ENCODE assay signal across 15 cellular contexts in the genomic region with DNA sequence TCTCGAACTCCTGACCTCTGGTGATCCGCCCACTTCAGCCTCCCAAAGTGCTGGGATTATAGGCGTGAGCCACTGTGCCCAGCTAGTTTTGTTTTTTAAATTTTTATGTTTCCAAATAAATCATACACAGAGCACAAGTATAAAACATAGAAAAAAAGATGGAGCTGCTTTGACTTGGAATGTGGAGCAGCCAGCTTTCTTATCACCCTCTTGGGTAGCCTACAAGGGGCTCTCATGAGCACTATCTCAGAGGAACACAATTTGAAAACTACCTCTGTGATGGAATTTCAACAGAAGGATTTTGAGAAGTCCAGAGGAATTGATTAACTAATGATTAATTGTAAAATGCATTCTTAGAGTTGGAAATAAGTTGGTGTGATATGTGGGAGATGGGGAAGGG. TPM values are rescaled to one million over a fixed set of nuclear protein-coding genes. Genes with fewer than 3 reads are reported as not detected.
DNase-seq lines count a peak whose midpoint lies in the region; ATAC-seq and TF ChIP-seq lines count a peak whose summit lies in the region.
"Had no signal": no experiment of that assay in that cellular context is flagged by ENCODE, and none has a peak within 500 bp of the region (broad histone marks: within the 10 kb centered on the region; RNA-seq: fewer than 3 reads in every experiment).

No MANE protein-coding gene starts in this region.

- intact Hi-C loops in thyroid gland (cut with DNase I), result no loop called here

- ATAC-seq in activated CD8-positive, alpha-beta memory T cell treated with anti-CD3 and anti-CD28 coated beads, Interleukin-2, amount 10 ng/mL, durations not matched to agents 7 days and 5 days, result no peak

- no peaks in the 10 kb centered on the region for H3K36me3 ChIP-seq in thyroid gland

- 80 to 85% methylated on average over 3 of the region's 3 CpGs for WGBS in thyroid gland, 2 donors

- TF ChIP-seq POLR2A in thyroid gland (IDR thresholded peaks at IDR 0.05), result no peak

- H3K36me3 Mint-ChIP-seq in activated CD8-positive, alpha-beta memory T cell treated with anti-CD3 and anti-CD28 coated beads, Interleukin-2, amount 10 ng/mL, durations not matched to agents 7 days and 5 days, result peaks cover 11% of the 10 kb centered on the region
- peaks cover 38% of the 10 kb centered on the region for H3K36me3 Mint-ChIP-seq in nephron progenitor cell (ENCODE audit: low read depth)

- peak overlapping the region in 2 of 3 donors; percentile 37 to 41 for H3K27ac ChIP-seq in thyroid gland
- H3K27ac ChIP-seq: 22Rv1, BLaER1, HL-60 had no signal

- no peak overlapping the region for H3K4me3 Mint-ChIP-seq in activated CD8-positive, alpha-beta memory T cell treated with anti-CD3 and anti-CD28 coated beads, Interleukin-2, amount 10 ng/mL, durations not matched to agents 7 days and 5 days
- H3K4me3 Mint-ChIP-seq in nephron progenitor cell, result no peak overlapping the region
- H3K4me3 Mint-ChIP-seq: HFFc6 had no signal

- no peaks in the 10 kb centered on the region for H3K27me3 Mint-ChIP-seq in activated CD8-positive, alpha-beta memory T cell treated with anti-CD3 and anti-CD28 coated beads, Interleukin-2, amount 10 ng/mL, durations not matched to agents 7 days and 5 days
- H3K27me3 Mint-ChIP-seq in nephron progenitor cell (ENCODE audit: low read depth, poor library complexity), result peaks cover 3% of the 10 kb centered on the region

- TF ChIP-seq CTCF in nephron progenitor cell (IDR thresholded peaks at IDR 0.05) (no peak), thyroid gland (IDR thresholded peaks at IDR 0.05) (no peak)

- no peak overlapping the region for H3K4me3 ChIP-seq in thyroid gland (replicated peaks in 1 of 3)
- H3K4me3 ChIP-seq: BLaER1 had no signal

- H3K4me1 ChIP-seq in thyroid gland, result peaks cover 46 to 52% of the 10 kb centered on the region in 2 donors

- CTCF ChIA-PET in activated CD8-positive, alpha-beta memory T cell treated with anti-CD3 and anti-CD28 coated beads, Interleukin-2, amount 10 ng/mL, durations not matched to agents 7 days and 5 days (lab: Charles Lee), result interaction anchor here (1.5 kb wide), 1 partner anchor 19 kb away, joined by 3 read pairs; no protein-coding TSS in a partner anchor

- H3K27me3 ChIP-seq in thyroid gland, result no peaks in the 10 kb centered on the region
- H3K27me3 ChIP-seq: BLaER1 had no signal

- peaks cover 7% of the 10 kb centered on the region for H3K4me1 Mint-ChIP-seq in activated CD8-positive, alpha-beta memory T cell treated with anti-CD3 and anti-CD28 coated beads, Interleukin-2, amount 10 ng/mL, durations not matched to agents 7 days and 5 days
- H3K4me1 Mint-ChIP-seq in nephron progenitor cell, result peaks cover 13% of the 10 kb centered on the region

- no peak overlapping the region for H3K27ac Mint-ChIP-seq in activated CD8-positive, alpha-beta memory T cell treated with anti-CD3 and anti-CD28 coated beads, Interleukin-2, amount 10 ng/mL, durations not matched to agents 7 days and 5 days
- peak overlapping the region; percentile 30 for H3K27ac Mint-ChIP-seq in nephron progenitor cell
- H3K27ac Mint-ChIP-seq: HFFc6 had no signal

- H3K9me3 Mint-ChIP-seq in activated CD8-positive, alpha-beta memory T cell treated with anti-CD3 and anti-CD28 coated beads, Interleukin-2, amount 10 ng/mL, durations not matched to agents 7 days and 5 days (ENCODE audit: low read depth), result no peaks in the 10 kb centered on the region
- H3K9me3 Mint-ChIP-seq in nephron progenitor cell, result no peaks in the 10 kb centered on the region
- H3K9me3 Mint-ChIP-seq: HFFc6 had no signal

- DNase-seq in activated CD8-positive, alpha-beta memory T cell treated with anti-CD3 and anti-CD28 coated beads, Interleukin-2, amount 10 ng/mL, durations not matched to agents 7 days and 5 days, result peak; percentile 12
- no peak for DNase-seq in activated CD8-positive, alpha-beta memory T cell treated with anti-CD3 and anti-CD28 coated beads, Interleukin-2, amount 50 U/mL, for 4 hours
- DNase-seq in islet precursor cell (peak; percentile 23), nephron progenitor cell (no peak), thyroid gland (no peak), SHP77 treated with DMSO at 0.1 percent for 48 hours (lab: John Stamatoyannopoulos, UW) (no peak), NCI-H345 treated with DMSO at 0.1 percent for 48 hours (lab: John Stamatoyannopoulos, UW; ENCODE audit: unreplicated experiment) (no peak), midbrain (lab: John Stamatoyannopoulos, UW) (no peak)
- DNase-seq: DMS53, GF-D8, HCEC 1CT, HFFc6 had no signal

- no peaks in the 10 kb centered on the region for H3K9me3 ChIP-seq in thyroid gland
- H3K9me3 ChIP-seq: BLaER1 had no signal

RNA-seq across cellular contexts. Expression of a gene that starts 45.9 kb away (rescaled TPM):
- 100 to 1,000 TPM in 1 of 2 experiments, 10 to 100 TPM in 1; 94.6 to 114 TPM for total RNA-seq in activated CD8-positive, alpha-beta memory T cell treated with anti-CD3 and anti-CD28 coated beads, Interleukin-2, amount 10 ng/mL, durations not matched to agents 7 days and 5 days
- total RNA-seq in thyroid gland, result 100 to 1,000 TPM in 1 of 4 donors, 10 to 100 TPM in 3; 61.9 to 114 (median 73.9) TPM

Comparison
In these comparisons a context has a peak if more than half of its experiments do, and no peak if none do; other contexts are left out.
1. DNase-seq: peak in activated CD8-positive, alpha-beta memory T cell treated with anti-CD3 and anti-CD28 coated beads, Interleukin-2, amount 10 ng/mL, durations not matched to agents 7 days and 5 days (single experiment) and islet precursor cell (single experiment); none in activated CD8-positive, alpha-beta memory T cell treated with anti-CD3 and anti-CD28 coated beads, Interleukin-2, amount 50 U/mL, for 4 hours (single experiment), nephron progenitor cell (single experiment), thyroid gland (0 of 2), SHP77 treated with DMSO at 0.1 percent for 48 hours (single experiment), NCI-H345 treated with DMSO at 0.1 percent for 48 hours (single experiment) and midbrain (single experiment).